Comparison of ENCODE assay signal across 10 cellular contexts in the genomic region with DNA sequence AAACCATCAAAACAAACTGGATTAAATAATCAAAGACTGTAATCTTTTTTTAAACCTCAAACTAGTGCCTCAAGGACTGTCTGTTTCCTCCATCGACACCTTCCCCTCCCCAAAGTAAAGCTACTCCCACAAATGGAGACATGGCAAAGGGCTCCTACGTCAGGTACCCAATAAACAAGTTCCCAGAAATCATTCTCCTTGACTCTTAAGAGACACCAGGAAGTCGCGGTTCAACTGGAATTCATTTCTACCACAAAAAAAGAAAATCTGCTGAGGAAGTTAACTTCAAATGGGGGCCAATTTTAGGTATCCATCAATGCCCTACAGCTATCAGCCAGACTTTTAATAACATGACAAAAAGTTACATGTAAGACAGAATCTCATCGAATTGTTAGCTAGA. TPM values are rescaled to one million over a fixed set of nuclear protein-coding genes. Genes with fewer than 3 reads are reported as not detected.
DNase-seq lines count a peak whose midpoint lies in the region; ATAC-seq, FAIRE-seq and TF ChIP-seq lines count a peak whose summit lies in the region.
"Had no signal": no experiment of that assay in that cellular context is flagged by ENCODE, and none has a peak within 500 bp of the region (broad histone marks: within the 10 kb centered on the region; RNA-seq: fewer than 3 reads in every experiment).

No MANE protein-coding gene starts in this region.

- H2BK12ac ChIP-seq in H1 (ENCODE audit: low read depth, low read length), result no peak overlapping the region

- peaks cover 0 to 13% of the 10 kb centered on the region in 2 experiments for H4K20me1 ChIP-seq in H1 (replicated peaks in 1 of 2; ENCODE audit: control insufficient read depth in 1 of 2, insufficient read depth in 2 of 2, low read length in 2 of 2)

- peak overlapping the region; percentile 79 for H3K27ac Mint-ChIP-seq in activated CD4-positive, alpha-beta T cell treated with anti-CD3 and anti-CD28 coated beads, Interleukin-2, amount 10 ng/mL, durations not matched to agents 24 days and 14 days

- H3K9me3 Mint-ChIP-seq in activated CD4-positive, alpha-beta T cell treated with anti-CD3 and anti-CD28 coated beads, Interleukin-2, amount 10 ng/mL, durations not matched to agents 24 days and 14 days, result no peaks in the 10 kb centered on the region

- TF ChIP-seq EP300 in H1 (IDR thresholded peaks at IDR 0.05; ENCODE audit: borderline replicate concordance in 1 of 2, low read depth in 2 of 2, low read length in 2 of 2), result no peak

- no peak for TF ChIP-seq RAD21 in H1 (IDR thresholded peaks at IDR 0.05 in 1 of 2, conservative IDR thresholded peaks at IDR 0.05 in 1 of 2; ENCODE audit: low read depth in 2 of 2, low read length in 2 of 2)

- FAIRE-seq in H1 (lab: Jason Lieb, UNC), result no peak

- CTCF ChIA-PET in H1 (lab: Charles Lee; ENCODE audit: partially characterized antibody), result no interaction called here

- H3K23ac ChIP-seq in H1 (ENCODE audit: insufficient read length), result no peak overlapping the region

- no peak overlapping the region for H2BK15ac ChIP-seq in H1 (ENCODE audit: low read length)

- H3K27me3 Mint-ChIP-seq in activated CD4-positive, alpha-beta T cell treated with anti-CD3 and anti-CD28 coated beads, Interleukin-2, amount 10 ng/mL, durations not matched to agents 24 days and 14 days, result peaks cover 7% of the 10 kb centered on the region

- no peak overlapping the region for H2AK5ac ChIP-seq in H1 (ENCODE audit: low read depth, low read length)

- H3K4me1 ChIP-seq in SJSA1 (replicated peaks), result peaks cover 61% of the 10 kb centered on the region
- peaks cover 0 to 6% (median 0%) of the 10 kb centered on the region in 4 experiments; a peak in 2 of 7 replicates for H3K4me1 ChIP-seq in H1 (replicated peaks in 1 of 4; ENCODE audit: control insufficient read depth in 3 of 4, insufficient read depth in 4 of 4, low read length in 3 of 4)

- peak overlapping the region; percentile 74 to 84; a peak in 2 of 4 replicates for H3K4me2 ChIP-seq in H1 (ENCODE audit: insufficient read depth in 1 of 2, low read depth in 2 of 2, low read length in 2 of 2)

- TF ChIP-seq POLR2A in H1 (IDR thresholded peaks at IDR 0.05; ENCODE audit: control extremely low read depth in 1 of 2, low read depth in 2 of 2, low read length in 2 of 2), result no peak

- H4K5ac ChIP-seq in H1 (ENCODE audit: insufficient read length, low read depth, low read length), result no peak overlapping the region

- H3K23me2 ChIP-seq in H1 (ENCODE audit: low read depth, low read length), result peaks cover 6% of the 10 kb centered on the region; the same call in 1 of the 2 replicates

- no peaks in the 10 kb centered on the region for H3K79me1 ChIP-seq in H1 (ENCODE audit: low read depth, low read length)

- H3K18ac ChIP-seq in H1 (ENCODE audit: extremely low read depth, low read length), result no peak overlapping the region

- H2BK5ac ChIP-seq in H1 (ENCODE audit: low read depth, low read length), result no peak overlapping the region

- no peak overlapping the region for H4K8ac ChIP-seq in H1 (ENCODE audit: extremely low read depth, insufficient read depth, low read length)

- no peak overlapping the region for H3K56ac ChIP-seq in H1 (replicated peaks; ENCODE audit: insufficient read length, low read depth, low read length)

- no peaks in the 10 kb centered on the region for H3K27me3 ChIP-seq in SJSA1 (replicated peaks)
- H3K27me3 ChIP-seq in H1 (replicated peaks in 1 of 4; ENCODE audit: control insufficient read depth in 3 of 4, extremely low read depth in 1 of 4, insufficient read depth in 3 of 4, low read length in 3 of 4), result no peaks in the 10 kb centered on the region

- no peak overlapping the region for H3K14ac ChIP-seq in H1 (ENCODE audit: insufficient read length)

- intact Hi-C loops in activated CD4-positive, alpha-beta T cell treated with anti-CD3 and anti-CD28 coated beads, Interleukin-2, amount 10 ng/mL, durations not matched to agents 24 days and 14 days (cut with micrococcal nuclease), result loop anchor here (10.0 kb wide), 3 partner anchors 90 to 740 kb away; partner anchors contain the start of genes OGT and PIN4

- H3K4me3 Mint-ChIP-seq in activated CD4-positive, alpha-beta T cell treated with anti-CD3 and anti-CD28 coated beads, Interleukin-2, amount 10 ng/mL, durations not matched to agents 24 days and 14 days, result peak overlapping the region; percentile 85

- H3K79me2 ChIP-seq in H1 (ENCODE audit: control insufficient read depth in 1 of 2, insufficient read depth in 2 of 2, low read length in 2 of 2), result peaks cover 0 to 28% of the 10 kb centered on the region in 2 experiments; a peak in 3 of 4 replicates

- ATAC-seq in GM21576 (IDR thresholded peaks at IDR 0.05; ENCODE audit: unreplicated experiment), result no peak
- ATAC-seq: esophagus mucosa had no signal

- 92% methylated on average over 4 of the region's 5 CpGs; no CpG with 5 or more reads in 1 of the 2 experiments for WGBS in H1 (ENCODE audit: extremely low coverage in 1 of 2, insufficient coverage in 1 of 2, insufficient read length in 1 of 2, insufficient replicate concordance in 2 of 2, low coverage in 1 of 2, low lambda C conversion rate in 2 of 2, missing lambda C conversion rate in 1 of 2), 2 experiments

- POLR2A ChIA-PET in H1 (lab: Charles Lee; ENCODE audit: partially characterized antibody), result interaction anchor here (0.8 to 3.4 kb wide), 8 partner anchors 8 to 36 kb away, joined by 3 to 27 read pairs (median 4); partner anchors contain the start of gene ERCC6L

- H3K9ac ChIP-seq in H1 (replicated peaks in 1 of 4; ENCODE audit: extremely low read depth in 1 of 4, low read depth in 3 of 4, low read length in 3 of 4), result no peak overlapping the region; a peak in 1 of 7 replicates

- no peak overlapping the region for H2BK120ac ChIP-seq in H1 (replicated peaks; ENCODE audit: low read depth, low read length)

- H3K27ac ChIP-seq in SJSA1 (no peak overlapping the region), H1 (ENCODE audit: low read depth, low read length) (no peak overlapping the region)

- no peak overlapping the region for H2AFZ ChIP-seq in H1 (ENCODE audit: low read length)

- H3K4me1 Mint-ChIP-seq in activated CD4-positive, alpha-beta T cell treated with anti-CD3 and anti-CD28 coated beads, Interleukin-2, amount 10 ng/mL, durations not matched to agents 24 days and 14 days, result peaks cover 37% of the 10 kb centered on the region

- H3K36me3 ChIP-seq in SJSA1 (peaks cover 62% of the 10 kb centered on the region), H1 (ENCODE audit: control insufficient read depth in 2 of 4, insufficient read depth in 4 of 4, low read length in 3 of 4) (peaks cover 34 to 66% (median 58%) of the 10 kb centered on the region in 4 experiments)

- H4K91ac ChIP-seq in H1 (replicated peaks; ENCODE audit: insufficient read length, low read length), result no peak overlapping the region

- H3K9me3 ChIP-seq in SJSA1 (replicated peaks) (no peaks in the 10 kb centered on the region), H1 (ENCODE audit: insufficient read depth in 2 of 2, low read depth in 1 of 2, low read length in 1 of 2) (no peaks in the 10 kb centered on the region)

- H3K36me3 Mint-ChIP-seq in activated CD4-positive, alpha-beta T cell treated with anti-CD3 and anti-CD28 coated beads, Interleukin-2, amount 10 ng/mL, durations not matched to agents 24 days and 14 days (ENCODE audit: low read depth), result peaks cover 60% of the 10 kb centered on the region

- no peak overlapping the region for H3K4ac ChIP-seq in H1 (replicated peaks; ENCODE audit: insufficient read length, low read depth, low read length)

- H3K4me3 ChIP-seq in SJSA1 (0 out of 2 replicates have a peak overlapping the region, but pooled peaks have one; percentile 62), H1 (ENCODE audit: extremely low read depth in 1 of 4, insufficient read depth in 2 of 4, low read depth in 3 of 4, low read length in 4 of 4) (peak overlapping the region in 1 of 4 experiments; percentile 91; a peak in 2 of 8 replicates), retinal pigment epithelial cell (ENCODE audit: low read length) (peak overlapping the region; percentile 68)

- no peak overlapping the region for H2BK20ac ChIP-seq in H1 (ENCODE audit: low read length)

- TF ChIP-seq CTCF in H1 (IDR thresholded peaks at IDR 0.05; ENCODE audit: control extremely low read depth in 1 of 3, insufficient read depth in 1 of 3, low read depth in 1 of 3, low read length in 3 of 3), result no peak
- no peak for TF ChIP-seq CTCF in retinal pigment epithelial cell (conservative IDR thresholded peaks at IDR 0.05; ENCODE audit: low read depth, low read length)

- DNase-seq in activated CD4-positive, alpha-beta T cell treated with anti-CD3 and anti-CD28 coated beads, Interleukin-2, amount 10 ng/mL, durations not matched to agents 24 days and 14 days, result no peak
- no peak for DNase-seq in activated CD4-positive, alpha-beta T cell treated with anti-CD3 and anti-CD28 coated beads, Interleukin-2, amount 50 U/mL, for 48 hours
- DNase-seq in SJSA1 (ENCODE audit: low read depth in 1 of 2, low spot score in 2 of 2) (no peak), H1 (ENCODE audit: low read depth in 1 of 2, low spot score in 2 of 2) (no peak), retinal pigment epithelial cell (ENCODE audit: low read depth) (no peak), KG1 (lab: John Stamatoyannopoulos, UW) (no peak), cerebellar cortex (ENCODE audit: low spot score) (no peak)
- DNase-seq: NCI-H226 had no signal

RNA-seq across cellular contexts. Expression of gene RPS4X, which starts 2.5 kb away (rescaled TPM):
- total RNA-seq in activated CD4-positive, alpha-beta T cell treated with anti-CD3 and anti-CD28 coated beads, Interleukin-2, amount 10 ng/mL, durations not matched to agents 24 days and 14 days, result 1,047 and 1,054 TPM in 2 replicates
- total RNA-seq in SJSA1 (2014; rRNA removed; shearing (Covaris generic)), result 541 and 647 TPM in 2 replicates
- total RNA-seq in H1 (2021; fragmentation: NEBNext Ultra II Directional; extraction: Animal tissue kit (Norgen Biotek cat#: 25700)), result 990 and 1,017 TPM in 2 replicates
- 767 and 1,330 TPM in 2 replicates for polyA plus RNA-seq in H1 (2011; rRNA removed)
- polyA plus RNA-seq in H1 (2011; cell fraction: cytosol; rRNA removed), result 1,391 TPM
- polyA plus RNA-seq in H1 (2011; cell fraction: nucleus; rRNA removed), result 497 TPM
- polyA plus RNA-seq in H1 (2012, experiment 1 of 2), result 1,252 to 1,480 TPM (median 1,335 TPM) in 4 replicates
- polyA plus RNA-seq in H1 (2012, experiment 2 of 2), result 391 TPM
- 844 TPM for polyA plus RNA-seq in H1 (2013, experiment 1 of 2)
- polyA plus RNA-seq in H1 (2013, experiment 2 of 2), result 856 TPM
- polyA minus RNA-seq in H1 (2011; rRNA and poly(A)+ RNA removed), result 769 and 932 TPM in 2 replicates
- polyA minus RNA-seq in H1 (2011; cell fraction: cytosol; rRNA and poly(A)+ RNA removed), result 304 TPM
- polyA minus RNA-seq in H1 (2011; cell fraction: nucleus; rRNA and poly(A)+ RNA removed), result 296 TPM

RNA-seq across cellular contexts. Expression of gene CITED1, which starts 31.2 kb away (rescaled TPM):
- total RNA-seq in activated CD4-positive, alpha-beta T cell treated with anti-CD3 and anti-CD28 coated beads, Interleukin-2, amount 10 ng/mL, durations not matched to agents 24 days and 14 days, result not detected in 2 replicates
- total RNA-seq in SJSA1 (2014; rRNA removed; shearing (Covaris generic)), result 0.11 and 3.8 TPM in 2 replicates
- 2.2 and 2.4 TPM in 2 replicates for total RNA-seq in H1 (2021; fragmentation: NEBNext Ultra II Directional; extraction: Animal tissue kit (Norgen Biotek cat#: 25700))
- polyA plus RNA-seq in H1 (2011; rRNA removed), result 1.2 and 2.3 TPM in 2 replicates
- 1.5 TPM for polyA plus RNA-seq in H1 (2011; cell fraction: cytosol; rRNA removed)
- polyA plus RNA-seq in H1 (2011; cell fraction: nucleus; rRNA removed), result 2.3 TPM
- 1.1 to 1.6 TPM (median 1.3 TPM) in 4 replicates for polyA plus RNA-seq in H1 (2012, experiment 1 of 2)
- polyA plus RNA-seq in H1 (2012, experiment 2 of 2), result 1.5 TPM
- 2.3 TPM for polyA plus RNA-seq in H1 (2013, experiment 1 of 2)
- 1.3 TPM for polyA plus RNA-seq in H1 (2013, experiment 2 of 2)
- 1.1 and 3.1 TPM in 2 replicates for polyA minus RNA-seq in H1 (2011; rRNA and poly(A)+ RNA removed)
- polyA minus RNA-seq in H1 (2011; cell fraction: cytosol; rRNA and poly(A)+ RNA removed), result not detected
- not detected for polyA minus RNA-seq in H1 (2011; cell fraction: nucleus; rRNA and poly(A)+ RNA removed)
- total RNA-seq: esophagus mucosa had no signal

RNA-seq across cellular contexts. Expression of gene ERCC6L, which starts 35.7 kb away (rescaled TPM):
- 8.1 and 8.3 TPM in 2 replicates for total RNA-seq in activated CD4-positive, alpha-beta T cell treated with anti-CD3 and anti-CD28 coated beads, Interleukin-2, amount 10 ng/mL, durations not matched to agents 24 days and 14 days
- total RNA-seq in SJSA1 (2014; rRNA removed; shearing (Covaris generic)), result 14.4 and 19.3 TPM in 2 replicates
- 23.9 and 24.7 TPM in 2 replicates for total RNA-seq in H1 (2021; fragmentation: NEBNext Ultra II Directional; extraction: Animal tissue kit (Norgen Biotek cat#: 25700))
- polyA plus RNA-seq in H1 (2011; rRNA removed), result 2.0 and 4.0 TPM in 2 replicates
- 6.0 TPM for polyA plus RNA-seq in H1 (2011; cell fraction: cytosol; rRNA removed)
- 2.7 TPM for polyA plus RNA-seq in H1 (2011; cell fraction: nucleus; rRNA removed)
- 9.3 to 17.4 TPM (median 11.9 TPM) in 4 replicates for polyA plus RNA-seq in H1 (2012, experiment 1 of 2)
- polyA plus RNA-seq in H1 (2012, experiment 2 of 2), result 0.98 TPM
- polyA plus RNA-seq in H1 (2013, experiment 1 of 2), result 12.8 TPM
- 11.8 TPM for polyA plus RNA-seq in H1 (2013, experiment 2 of 2)
- 11.1 and 15.9 TPM in 2 replicates for polyA minus RNA-seq in H1 (2011; rRNA and poly(A)+ RNA removed)
- polyA minus RNA-seq in H1 (2011; cell fraction: cytosol; rRNA and poly(A)+ RNA removed), result 8.0 TPM
- polyA minus RNA-seq in H1 (2011; cell fraction: nucleus; rRNA and poly(A)+ RNA removed), result 16.7 TPM
